In the genomic region with DNA sequence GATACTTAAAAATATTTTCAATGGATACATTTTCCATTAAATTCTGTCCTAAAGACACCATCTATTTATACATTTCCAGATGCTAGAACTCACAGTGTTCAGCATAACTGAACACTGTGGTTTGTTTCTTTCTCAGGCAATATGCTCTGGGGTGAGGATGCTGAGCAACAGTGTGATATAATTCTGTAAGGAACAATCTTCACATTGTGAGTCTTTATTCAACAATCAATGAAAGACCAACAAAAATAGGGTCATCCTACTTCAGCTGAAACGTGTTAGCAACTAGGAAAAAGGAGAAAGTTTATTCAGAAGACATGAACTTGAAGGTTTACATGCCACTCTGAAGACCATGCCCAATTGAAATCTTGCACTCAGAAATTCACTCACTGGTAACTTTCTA, we compare ENCODE assay signal across 15 cellular contexts.
DNase-seq lines count a peak whose midpoint lies in the region; ATAC-seq and TF ChIP-seq lines count a peak whose summit lies in the region.
"Had no signal": no experiment of that assay in that cellular context is flagged by ENCODE, and none has a peak within 500 bp of the region (broad histone marks: within the 10 kb centered on the region; RNA-seq: fewer than 3 reads in every experiment).

No MANE protein-coding gene starts in this region.

- H3K27ac ChIP-seq in dorsolateral prefrontal cortex = peak overlapping the region; percentile 7 to 96 (median 87)
- H3K27ac ChIP-seq in layer of hippocampus (ENCODE audit: low read depth, low read length) = peak overlapping the region; percentile 80
- H3K27ac ChIP-seq: A549, BLaER1 had no signal

- no peak overlapping the region for H3K4me3 ChIP-seq in dorsolateral prefrontal cortex
- H3K4me3 ChIP-seq: A549, BLaER1 had no signal

- peak in 1 of 56 donors; percentile 7 for TF ChIP-seq CTCF in dorsolateral prefrontal cortex (IDR thresholded peaks at IDR 0.05 in 54 of 56, conservative IDR thresholded peaks at IDR 0.05 in 2 of 56; ENCODE audit: low read depth in 1 of 56, partially characterized antibody in 56 of 56)

- intact Hi-C loops in dorsolateral prefrontal cortex (cut with DNase I) = no loop called here

- H3K27me3 ChIP-seq in dorsolateral prefrontal cortex (no peaks in the 10 kb centered on the region), layer of hippocampus (ENCODE audit: control insufficient read depth, insufficient read depth, low read length) (no peaks in the 10 kb centered on the region)
- H3K27me3 ChIP-seq: BLaER1 had no signal

- DNase-seq in dorsolateral prefrontal cortex (no peak), putamen (ENCODE audit: low spot score) (peak; percentile 66), NCI-H1092 treated with DMSO at 0.1 percent for 48 hours (lab: John Stamatoyannopoulos, UW) (no peak), NCI-H2107 (lab: John Stamatoyannopoulos, UW) (no peak)
- no peak for DNase-seq in effector CD4-positive, alpha-beta T cell
- DNase-seq: Caco-2; CD8-positive, alpha-beta memory T cell; DND-41; GDM1; GOT3; H9 had no signal

- no peak for ATAC-seq in GM21423 (IDR thresholded peaks at IDR 0.05; ENCODE audit: unreplicated experiment)
- ATAC-seq: A549 had no signal
